ENCODE assay signal across 25 cellular contexts in the genomic region with DNA sequence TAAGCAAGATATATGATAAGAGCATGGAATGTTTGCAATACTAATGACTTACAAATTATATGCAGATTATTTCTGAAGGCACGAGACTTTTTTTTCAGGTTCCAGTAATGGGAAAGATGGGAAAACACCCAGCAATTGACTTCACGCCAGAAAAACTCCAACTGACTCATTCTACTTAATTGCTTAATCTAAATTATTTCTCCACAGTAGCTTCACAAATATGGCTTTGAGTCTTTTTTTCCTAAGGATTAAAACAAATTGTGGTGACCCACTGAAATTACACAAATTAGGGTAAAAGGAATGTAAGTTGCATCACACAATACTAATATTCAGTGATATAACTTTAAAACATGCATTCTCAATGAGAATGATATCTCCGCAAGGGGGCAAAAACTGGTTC.
DNase-seq lines count a peak whose midpoint lies in the region; TF ChIP-seq lines count a peak whose summit lies in the region.
"Had no signal": no experiment of that assay in that cellular context is flagged by ENCODE, and none has a peak within 500 bp of the region (broad histone marks: within the 10 kb centered on the region; RNA-seq: fewer than 3 reads in every experiment).

No MANE protein-coding gene starts in this region.

- peak; percentile 17 for DNase-seq in Daoy (ENCODE audit: low read depth)
- DNase-seq in M059J (ENCODE audit: low read depth) = peak; percentile 86
- DNase-seq in choroid plexus epithelial cell (ENCODE audit: low read depth) = peak; percentile 71
- peak; percentile 0 for DNase-seq in osteoblast (ENCODE audit: insufficient read length, low spot score, missing footprints)
- DNase-seq in HuH-7 (ENCODE audit: low spot score) = no peak
- DNase-seq in cortex of kidney (lab: John Stamatoyannopoulos, UW) = no peak
- DNase-seq in GM13977 (ENCODE audit: low spot score) = no peak
- DNase-seq: activated B cell treated with CpG ODN at 0.5 μM for 24 hours; activated CD8-positive, alpha-beta T cell treated with anti-CD3 and anti-CD28 coated beads, Interleukin-2, amount 10 ng/mL, durations not matched to agents 7 days and 5 days; activated naive CD4-positive, alpha-beta T cell treated with anti-CD3 and anti-CD28 coated beads, Interleukin-2, amount 10 ng/mL, durations not matched to agents 7 days and 5 days; activated T-cell treated with anti-CD3 and anti-CD28 coated beads, Interleukin-2, amount 50 U/mL, for 4 hours; brain microvascular endothelial cell; dorsolateral prefrontal cortex; erythroblast; mesendoderm; NCI-H2029 treated with DMSO at 0.1 percent for 48 hours; NCI-H524; psoas muscle; SJCRH30; spleen; stimulated activated CD8-positive, alpha-beta memory T cell treated with anti-CD3 and anti-CD28 coated beads, Interleukin-4, amount 100 ng/mL, for 48 hours had no signal

- H4K20me1 ChIP-seq in osteoblast (ENCODE audit: insufficient read depth, low read length) = no peaks in the 10 kb centered on the region
- H4K20me1 ChIP-seq: BLaER1 had no signal

- H3K4me3 ChIP-seq in choroid plexus epithelial cell (ENCODE audit: low read depth, low read length) = no peak overlapping the region
- no peak overlapping the region for H3K4me3 ChIP-seq in osteoblast (ENCODE audit: insufficient read depth, low read length)
- H3K4me3 ChIP-seq: BLaER1, hepatocyte, K562, psoas muscle, SJCRH30, spleen had no signal

- no peak overlapping the region for H3K4me2 ChIP-seq in osteoblast (ENCODE audit: insufficient read depth, low read length)
- H3K4me2 ChIP-seq: BLaER1, hepatocyte had no signal

- H3K27ac ChIP-seq in osteoblast (ENCODE audit: low read depth, low read length) = no peak overlapping the region
- H3K27ac ChIP-seq: BLaER1, brain microvascular endothelial cell, dorsolateral prefrontal cortex, hepatocyte, HL-60, psoas muscle, SJCRH30, spleen had no signal

- peaks cover 9% of the 10 kb centered on the region for H3K4me1 ChIP-seq in osteoblast (ENCODE audit: insufficient read depth, low read length)
- H3K4me1 ChIP-seq: BLaER1 had no signal

- H3K36me3 ChIP-seq in osteoblast (ENCODE audit: insufficient read depth, low read length) = no peaks in the 10 kb centered on the region
- H3K36me3 ChIP-seq: BLaER1, brain microvascular endothelial cell, SJCRH30, spleen had no signal

- TF ChIP-seq CTCF in choroid plexus epithelial cell (conservative IDR thresholded peaks at IDR 0.05; ENCODE audit: low read depth, low read length) (no peak), osteoblast (IDR thresholded peaks at IDR 0.05; ENCODE audit: extremely low read depth, low read depth, low read length) (no peak), GM13977 (IDR thresholded peaks at IDR 0.05; ENCODE audit: extremely low read depth, insufficient read depth, missing control alignments) (no peak)

- in situ Hi-C loops in GM13977 (cut with MboI; ENCODE audit: low pct_unique_long_range_greater_than_20kb, low sequenced_read_pairs, unreplicated experiment) = no loop called here

- no peaks in the 10 kb centered on the region for H3K27me3 ChIP-seq in osteoblast (ENCODE audit: insufficient read depth, low read length)
- H3K27me3 ChIP-seq: BLaER1, brain microvascular endothelial cell, dorsolateral prefrontal cortex, hepatocyte, SJCRH30, spleen had no signal

- no peaks in the 10 kb centered on the region for H3K9me3 ChIP-seq in osteoblast (ENCODE audit: low read depth, low read length)
- H3K9me3 ChIP-seq: BLaER1, psoas muscle, SJCRH30, spleen had no signal

- H3K79me2 ChIP-seq in osteoblast (ENCODE audit: insufficient read depth, low read length) = no peaks in the 10 kb centered on the region
- H3K79me2 ChIP-seq: hepatocyte had no signal

- no peak overlapping the region for H2AFZ ChIP-seq in osteoblast (ENCODE audit: low read length)
- H2AFZ ChIP-seq: hepatocyte had no signal

Comparison
In these comparisons a context has a peak if more than half of its experiments do, and no peak if none do; other contexts are left out.
1. DNase-seq: peak in Daoy (single experiment), M059J (single experiment), choroid plexus epithelial cell (single experiment) and osteoblast (single experiment); none in HuH-7 (single experiment), cortex of kidney (single experiment) and GM13977 (single experiment).